Comparison of ENCODE assay signal across 27 cellular contexts in genomic region chr1:175597206-175597605, GRCh38.
"Had no signal": no experiment of that assay in that cellular context is flagged by ENCODE, and none has a peak within 500 bp of the region (broad histone marks: within the 10 kb centered on the region; RNA-seq: fewer than 3 reads in every experiment).

No MANE protein-coding gene starts in this region.

- H3K36me3 ChIP-seq: heart left ventricle, neutrophil, pancreas, suprapubic skin, tibial nerve had no signal

- H3K4me1 ChIP-seq: pancreas, psoas muscle had no signal

- H3K4me3 Mint-ChIP-seq: activated CD4-positive, alpha-beta memory T cell treated with anti-CD3 and anti-CD28 coated beads, Interleukin-2, amount 10 ng/mL, durations not matched to agents 7 days and 5 days; activated CD4-positive, alpha-beta T cell treated with anti-CD3 and anti-CD28 coated beads, Interleukin-2, amount 10 ng/mL, durations not matched to agents 24 days and 14 days; activated T-cell treated with anti-CD3 and anti-CD28 coated beads, Interleukin-2, amount 50 U/mL, for 4 hours; activated T-helper 17 cell treated with anti-CD3 and anti-CD28 coated beads, Interleukin-2, amount 50 U/mL, for 72 hours; nephron progenitor cell; stimulated activated naive B cell treated with anti-CD40 and anti-IgM and Interleukin-4, amounts not matched to agents 10 μg/mL and 1 μg/mL and 100 μg/mL, for 72 hours; T-helper 1 cell treated with Interleukin-12 subunit alpha and Interleukin-12 subunit beta and Interleukin-4 antibody, amounts not matched to agents 30 μg/mL and 1 μg/mL, for 36 hours had no signal

- H3K36me3 Mint-ChIP-seq: stimulated activated naive B cell treated with anti-CD40 and anti-IgM and Interleukin-4, amounts not matched to agents 10 μg/mL and 1 μg/mL and 100 μg/mL, for 72 hours had no signal

- DNase-seq: activated CD4-positive, alpha-beta memory T cell treated with anti-CD3 and anti-CD28 coated beads, Interleukin-2, amount 10 ng/mL, durations not matched to agents 7 days and 5 days; activated CD4-positive, alpha-beta T cell treated with anti-CD3 and anti-CD28 coated beads, Interleukin-2, amount 10 ng/mL, durations not matched to agents 24 days and 14 days; activated CD4-positive, CD25-positive, alpha-beta regulatory T cell treated with anti-CD3 and anti-CD28 coated beads, Interleukin-2, amount 50 U/mL, for 72 hours; activated gamma-delta T cell treated with Interleukin-2 at 50 U/mL for 16 hours; activated naive CD4-positive, alpha-beta T cell treated with anti-CD3 and anti-CD28 coated beads, Interleukin-2, amount 50 U/mL, for 16 hours; activated T-cell treated with anti-CD3 and anti-CD28 coated beads, Interleukin-2, amount 50 U/mL, for 4 hours; amniotic stem cell; central memory CD4-positive, alpha-beta T cell; dorsolateral prefrontal cortex; effector memory CD4-positive, alpha-beta T cell; foreskin fibroblast; heart left ventricle; mesendoderm; mucosa of descending colon; nephron progenitor cell; pancreas; psoas muscle; stimulated activated CD4-positive, alpha-beta T cell treated with anti-CD3 and anti-CD28 coated beads, Interleukin-15, amount 100 ng/mL, for 24 hours; stimulated activated CD4-positive, alpha-beta T cell treated with anti-CD3 and anti-CD28 coated beads, Interleukin-2, amount 100 ng/mL, for 24 hours; SW 1271; T-helper 9 cell had no signal

- H3K4me1 Mint-ChIP-seq: activated T-helper 17 cell treated with anti-CD3 and anti-CD28 coated beads, Interleukin-2, amount 50 U/mL, for 72 hours had no signal

- H3K9me3 ChIP-seq: heart left ventricle, mucosa of descending colon, neutrophil, pancreas, psoas muscle, suprapubic skin, tibial nerve had no signal

- H3K27ac ChIP-seq: dorsolateral prefrontal cortex, heart left ventricle, neutrophil, pancreas, psoas muscle, suprapubic skin, tibial nerve had no signal

- H3K9me3 Mint-ChIP-seq: activated CD4-positive, alpha-beta memory T cell treated with anti-CD3 and anti-CD28 coated beads, Interleukin-2, amount 10 ng/mL, durations not matched to agents 7 days and 5 days; activated CD4-positive, alpha-beta T cell treated with anti-CD3 and anti-CD28 coated beads, Interleukin-2, amount 10 ng/mL, durations not matched to agents 24 days and 14 days; activated T-cell treated with anti-CD3 and anti-CD28 coated beads, Interleukin-2, amount 50 U/mL, for 4 hours; activated T-helper 17 cell treated with anti-CD3 and anti-CD28 coated beads, Interleukin-2, amount 50 U/mL, for 72 hours; nephron progenitor cell; T-helper 1 cell treated with Interleukin-12 subunit alpha and Interleukin-12 subunit beta and Interleukin-4 antibody, amounts not matched to agents 30 μg/mL and 1 μg/mL, for 36 hours had no signal

- H3K27ac Mint-ChIP-seq: activated CD4-positive, alpha-beta memory T cell treated with anti-CD3 and anti-CD28 coated beads, Interleukin-2, amount 10 ng/mL, durations not matched to agents 7 days and 5 days; activated CD4-positive, alpha-beta T cell treated with anti-CD3 and anti-CD28 coated beads, Interleukin-2, amount 10 ng/mL, durations not matched to agents 24 days and 14 days; activated T-helper 17 cell treated with anti-CD3 and anti-CD28 coated beads, Interleukin-2, amount 50 U/mL, for 72 hours; nephron progenitor cell; T-helper 1 cell treated with Interleukin-12 subunit alpha and Interleukin-12 subunit beta and Interleukin-4 antibody, amounts not matched to agents 30 μg/mL and 1 μg/mL, for 36 hours had no signal

- H3K4me3 ChIP-seq: dorsolateral prefrontal cortex, heart left ventricle, mucosa of descending colon, pancreas, psoas muscle, suprapubic skin, tibial nerve had no signal
